8 cellular contexts compared by ENCODE assay signal in genomic region chr3:124033360-124034015, GRCh38. TPM values are rescaled to one million over a fixed set of nuclear protein-coding genes. Genes with fewer than 3 reads are reported as not detected.
A peak's percentile ranks its signal among the peaks of the same experiment; 100 is the strongest.
DNase-seq lines count a peak whose midpoint lies in the region; ATAC-seq, FAIRE-seq and TF ChIP-seq lines count a peak whose summit lies in the region.

KALRN (plus strand) TSS chr3:124033369.

- H3K36me3 ChIP-seq in H1 (ENCODE audit: control insufficient read depth in 2 of 4, insufficient read depth in 4 of 4, low read length in 3 of 4) (no peaks in the 10 kb centered on the region), upper lobe of right lung (no peaks in the 10 kb centered on the region)

- H3K4me3 ChIP-seq in H1 (ENCODE audit: extremely low read depth in 1 of 4, insufficient read depth in 2 of 4, low read depth in 3 of 4, low read length in 4 of 4) (peak within 1 kb of the TSS; percentile 68 to 98 (median 86)), upper lobe of right lung (peak within 1 kb of the TSS; percentile 68)

- no peak for TF ChIP-seq EP300 in H1 (IDR thresholded peaks at IDR 0.05; ENCODE audit: borderline replicate concordance in 1 of 2, low read depth in 2 of 2, low read length in 2 of 2)

- no peaks in the 10 kb centered on the region for H3K9me3 Mint-ChIP-seq in CD4-positive, alpha-beta T cell
- peaks cover 4% of the 10 kb centered on the region for H3K9me3 Mint-ChIP-seq in mesothelial cell of epicardium

- peak within 1 kb of the TSS; percentile 46 for H3K56ac ChIP-seq in H1 (replicated peaks; ENCODE audit: insufficient read length, low read depth, low read length)

- H3K4ac ChIP-seq in H1 (replicated peaks; ENCODE audit: insufficient read length, low read depth, low read length), result no peak within 1 kb of the TSS

- 1% methylated on average over 30 of the region's 63 CpGs; no CpG with 5 or more reads in 1 of the 2 experiments for WGBS in H1 (ENCODE audit: extremely low coverage in 1 of 2, insufficient coverage in 1 of 2, insufficient read length in 1 of 2, insufficient replicate concordance in 2 of 2, low coverage in 1 of 2, low lambda C conversion rate in 2 of 2, missing lambda C conversion rate in 1 of 2), 2 experiments

- CTCF ChIA-PET in CD4-positive, alpha-beta T cell (lab: Charles Lee), result interaction anchor here (1.2 kb wide), 1 partner anchor 21 kb away, joined by 3 read pairs; no protein-coding TSS in a partner anchor
- CTCF ChIA-PET in H1 (lab: Charles Lee; ENCODE audit: partially characterized antibody), result interaction anchor here (0.8 to 5.7 kb wide), 23 partner anchors 13 to 452 kb away, joined by 3 to 26 read pairs (median 4); no protein-coding TSS in a partner anchor

- peak within 1 kb of the TSS; percentile 83 for H3K18ac ChIP-seq in H1 (ENCODE audit: extremely low read depth, low read length)

- peak within 1 kb of the TSS; percentile 95 for H3K14ac ChIP-seq in H1 (ENCODE audit: insufficient read length)

- H3K4me1 ChIP-seq in H1 (replicated peaks in 1 of 4; ENCODE audit: control insufficient read depth in 3 of 4, insufficient read depth in 4 of 4, low read length in 3 of 4) (peaks cover 0 to 7% (median 2%) of the 10 kb centered on the region in 4 experiments; a peak in 3 of 7 replicates), upper lobe of right lung (peaks cover 9% of the 10 kb centered on the region)

- peak within 1 kb of the TSS; percentile 87 for H4K8ac ChIP-seq in H1 (ENCODE audit: extremely low read depth, insufficient read depth, low read length)

- H3K23ac ChIP-seq in H1 (ENCODE audit: insufficient read length), result no peak within 1 kb of the TSS

- no peaks in the 10 kb centered on the region for H3K9me3 ChIP-seq in CD4-positive, alpha-beta T cell (ENCODE audit: control insufficient read depth, low read length)
- no peaks in the 10 kb centered on the region for H3K9me3 ChIP-seq in H1 (ENCODE audit: insufficient read depth in 2 of 2, low read depth in 1 of 2, low read length in 1 of 2)
- H3K9me3 ChIP-seq in upper lobe of right lung, result no peaks in the 10 kb centered on the region

- H3K4me3 Mint-ChIP-seq in CD4-positive, alpha-beta T cell, result peak within 1 kb of the TSS; percentile 85
- peak within 1 kb of the TSS; percentile 84 for H3K4me3 Mint-ChIP-seq in mesothelial cell of epicardium

- no peak within 1 kb of the TSS for H3K27ac Mint-ChIP-seq in CD4-positive, alpha-beta T cell
- peak within 1 kb of the TSS; percentile 60 for H3K27ac Mint-ChIP-seq in mesothelial cell of epicardium

- peak within 1 kb of the TSS; percentile 60; the same call in 1 of the 2 replicates for H2BK5ac ChIP-seq in H1 (ENCODE audit: low read depth, low read length)

- H2AFZ ChIP-seq in H1 (ENCODE audit: low read length), result peak within 1 kb of the TSS; percentile 72

- peaks cover 32% of the 10 kb centered on the region for H3K27me3 Mint-ChIP-seq in CD4-positive, alpha-beta T cell
- peaks cover 24% of the 10 kb centered on the region for H3K27me3 Mint-ChIP-seq in mesothelial cell of epicardium (ENCODE audit: low read depth)

- H3K27me3 ChIP-seq in CD4-positive, alpha-beta T cell (ENCODE audit: control insufficient read depth, insufficient read depth, low read length), result peaks cover 69% of the 10 kb centered on the region
- H3K27me3 ChIP-seq in H1 (replicated peaks in 1 of 4; ENCODE audit: control insufficient read depth in 3 of 4, extremely low read depth in 1 of 4, insufficient read depth in 3 of 4, low read length in 3 of 4), result peaks cover 12 to 39% (median 36%) of the 10 kb centered on the region in 4 experiments
- H3K27me3 ChIP-seq in upper lobe of right lung, result peaks cover 18% of the 10 kb centered on the region

- H3K36me3 Mint-ChIP-seq in CD4-positive, alpha-beta T cell (ENCODE audit: low read depth), result no peaks in the 10 kb centered on the region
- H3K36me3 Mint-ChIP-seq in mesothelial cell of epicardium, result no peaks in the 10 kb centered on the region

- no peak within 1 kb of the TSS for H2AK5ac ChIP-seq in H1 (ENCODE audit: low read depth, low read length)

- H2BK120ac ChIP-seq in H1 (replicated peaks; ENCODE audit: low read depth, low read length), result peak within 1 kb of the TSS; percentile 14

- TF ChIP-seq CTCF in CD4-positive, alpha-beta T cell (IDR thresholded peaks at IDR 0.05), result peak; percentile 39
- no peak for TF ChIP-seq CTCF in H1 (IDR thresholded peaks at IDR 0.05; ENCODE audit: control extremely low read depth in 1 of 3, insufficient read depth in 1 of 3, low read depth in 1 of 3, low read length in 3 of 3)
- no peak for TF ChIP-seq CTCF in mesothelial cell of epicardium (IDR thresholded peaks at IDR 0.05; ENCODE audit: unreplicated experiment)
- no peak for TF ChIP-seq CTCF in upper lobe of right lung (IDR thresholded peaks at IDR 0.05)

- H3K79me2 ChIP-seq in H1 (ENCODE audit: control insufficient read depth in 1 of 2, insufficient read depth in 2 of 2, low read length in 2 of 2), result no peaks in the 10 kb centered on the region

- H2BK15ac ChIP-seq in H1 (ENCODE audit: low read length), result no peak within 1 kb of the TSS

- H3K27ac ChIP-seq in CD4-positive, alpha-beta T cell (ENCODE audit: low read depth, low read length), result no peak within 1 kb of the TSS
- H3K27ac ChIP-seq in H1 (ENCODE audit: low read depth, low read length) (peak within 1 kb of the TSS; percentile 30; the same call in 1 of the 2 replicates), upper lobe of right lung (peak within 1 kb of the TSS; percentile 65)

- FAIRE-seq in H1 (lab: Jason Lieb, UNC), result no peak

- no peak within 1 kb of the TSS for H2BK20ac ChIP-seq in H1 (ENCODE audit: low read length)

- peak within 1 kb of the TSS; percentile 96 to 99 for H3K4me2 ChIP-seq in H1 (ENCODE audit: insufficient read depth in 1 of 2, low read depth in 2 of 2, low read length in 2 of 2)

- no peak for TF ChIP-seq RAD21 in H1 (IDR thresholded peaks at IDR 0.05 in 1 of 2, conservative IDR thresholded peaks at IDR 0.05 in 1 of 2; ENCODE audit: low read depth in 2 of 2, low read length in 2 of 2)

- peak; percentile 14 for ATAC-seq in CD4-positive, alpha-beta T cell (ENCODE audit: poor library complexity)
- ATAC-seq in GM21528 (IDR thresholded peaks at IDR 0.05; ENCODE audit: low FRiP score, unreplicated experiment) (peak; percentile 17), upper lobe of right lung (peak; percentile 34), GM21786 (IDR thresholded peaks at IDR 0.05; ENCODE audit: unreplicated experiment) (no peak)

- H3K4me1 Mint-ChIP-seq in CD4-positive, alpha-beta T cell (ENCODE audit: low read depth), result peaks cover 17% of the 10 kb centered on the region
- H3K4me1 Mint-ChIP-seq in mesothelial cell of epicardium, result peaks cover 21% of the 10 kb centered on the region

- H4K20me1 ChIP-seq in H1 (replicated peaks in 1 of 2; ENCODE audit: control insufficient read depth in 1 of 2, insufficient read depth in 2 of 2, low read length in 2 of 2), result peaks cover 0 to 4% of the 10 kb centered on the region in 2 experiments

- H3K23me2 ChIP-seq in H1 (ENCODE audit: low read depth, low read length), result peaks cover 17% of the 10 kb centered on the region

- H3K9ac ChIP-seq in H1 (replicated peaks in 1 of 4; ENCODE audit: extremely low read depth in 1 of 4, low read depth in 3 of 4, low read length in 3 of 4), result peak within 1 kb of the TSS; percentile 44 to 73 (median 52)

- intact Hi-C loops in CD4-positive, alpha-beta T cell (cut with DNase I, micrococcal nuclease), result no loop called here
- intact Hi-C loops in upper lobe of right lung (cut with DNase I), result no loop called here

- peak within 1 kb of the TSS; percentile 16 for H4K5ac ChIP-seq in H1 (ENCODE audit: insufficient read length, low read depth, low read length)

- 0 out of 2 replicates have a peak within 1 kb of the TSS, but pooled peaks have one; percentile 68 for H2BK12ac ChIP-seq in H1 (ENCODE audit: low read depth, low read length)

- POLR2A ChIA-PET in CD4-positive, alpha-beta T cell (lab: Charles Lee), result no interaction called here
- POLR2A ChIA-PET in H1 (lab: Charles Lee; ENCODE audit: partially characterized antibody), result interaction anchor here (1.0 to 1.6 kb wide), 7 partner anchors 9 to 1342 kb away, joined by 3 to 8 read pairs (median 3); partner anchors contain the start of gene ZNF148

- no peaks in the 10 kb centered on the region for H3K79me1 ChIP-seq in H1 (ENCODE audit: low read depth, low read length)

- no peak for DNase-seq in CD4-positive, alpha-beta T cell
- peak; percentile 10 for DNase-seq in RPMI7951 (ENCODE audit: low read depth)
- peak in 1 of 2 experiments; percentile 71 for DNase-seq in H1 (ENCODE audit: low read depth in 1 of 2, low spot score in 2 of 2)
- DNase-seq in mesothelial cell of epicardium (ENCODE audit: low spot score in 2 of 2, unreplicated experiment in 2 of 2), result no peak
- DNase-seq in upper lobe of right lung, result peak; percentile 66
- no peak for DNase-seq in GDM1 (lab: John Stamatoyannopoulos, UW)

- peak within 1 kb of the TSS; percentile 74 for H4K91ac ChIP-seq in H1 (replicated peaks; ENCODE audit: insufficient read length, low read length)

- no peak for TF ChIP-seq POLR2A in H1 (IDR thresholded peaks at IDR 0.05; ENCODE audit: control extremely low read depth in 1 of 2, low read depth in 2 of 2, low read length in 2 of 2)

TF ChIP-seq in H1, 55 proteins besides CTCF, POLR2A, EP300 and RAD21 (continues in another document):
- TF ChIP-seq JUND (IDR thresholded peaks at IDR 0.05; ENCODE audit: low read length), result no peak
- no peak for TF ChIP-seq EGR1 (IDR thresholded peaks at IDR 0.05; ENCODE audit: borderline replicate concordance, low read depth, low read length)
- TF ChIP-seq SIX5 (IDR thresholded peaks at IDR 0.05; ENCODE audit: low read depth, low read length), result no peak
- 0 out of 2 replicates have a peak, but pooled peaks have one; percentile 17 for TF ChIP-seq GABPA (IDR thresholded peaks at IDR 0.05; ENCODE audit: borderline replicate concordance, insufficient read depth, low read length)
- TF ChIP-seq RFX5 (IDR thresholded peaks at IDR 0.05; ENCODE audit: borderline replicate concordance, low read depth, low read length), result no peak
- TF ChIP-seq RNF2 (IDR thresholded peaks at IDR 0.05; ENCODE audit: borderline replicate concordance, low read depth, low read length, missing control alignments, poor library complexity, severe bottlenecking), result peak; percentile 49
- TF ChIP-seq SP4 (IDR thresholded peaks at IDR 0.05; ENCODE audit: low read length), result no peak

RNA-seq across cellular contexts. Expression of gene KALRN, which starts in this region (rescaled TPM):
- total RNA-seq in CD4-positive, alpha-beta T cell, result 1 to 10 TPM; 1.3 to 1.6 TPM
- 0.88 and 1.4 TPM in 2 replicates for total RNA-seq in RPMI7951 (2014; rRNA removed; shearing (Covaris generic))
- total RNA-seq in H1 (2021; fragmentation: NEBNext Ultra II Directional; extraction: Animal tissue kit (Norgen Biotek cat#: 25700)), result 7.0 and 8.5 TPM in 2 replicates
- polyA plus RNA-seq in H1 (2011; rRNA removed), result 3.5 and 4.2 TPM in 2 replicates
- 5.5 TPM for polyA plus RNA-seq in H1 (2011; cell fraction: cytosol; rRNA removed)
- 13.2 TPM for polyA plus RNA-seq in H1 (2011; cell fraction: nucleus; rRNA removed)
- polyA plus RNA-seq in H1 (2012, experiment 1 of 2), result 3.7 to 5.5 TPM (median 4.4 TPM) in 4 replicates
- 1.2 TPM for polyA plus RNA-seq in H1 (2012, experiment 2 of 2)
- polyA plus RNA-seq in H1 (2013, experiment 1 of 2), result 3.0 TPM
- 2.9 TPM for polyA plus RNA-seq in H1 (2013, experiment 2 of 2)
- 21.7 and 24.4 TPM in 2 replicates for polyA minus RNA-seq in H1 (2011; rRNA and poly(A)+ RNA removed)
- polyA minus RNA-seq in H1 (2011; cell fraction: cytosol; rRNA and poly(A)+ RNA removed), result 3.4 TPM
- polyA minus RNA-seq in H1 (2011; cell fraction: nucleus; rRNA and poly(A)+ RNA removed), result 42.3 TPM
- total RNA-seq in mesothelial cell of epicardium (54.8 to 64.5 TPM (median 57.8 TPM) in 3 replicates), upper lobe of right lung (22.4 TPM)

Comparison
In these comparisons a context has a peak if more than half of its experiments do, and no peak if none do; other contexts are left out.
1. DNase-seq: peak in RPMI7951 (single experiment) and upper lobe of right lung (single experiment); none in CD4-positive, alpha-beta T cell (0 of 10), mesothelial cell of epicardium (0 of 2) and GDM1 (single experiment).